17 cellular contexts compared by ENCODE assay signal in the genomic region with DNA sequence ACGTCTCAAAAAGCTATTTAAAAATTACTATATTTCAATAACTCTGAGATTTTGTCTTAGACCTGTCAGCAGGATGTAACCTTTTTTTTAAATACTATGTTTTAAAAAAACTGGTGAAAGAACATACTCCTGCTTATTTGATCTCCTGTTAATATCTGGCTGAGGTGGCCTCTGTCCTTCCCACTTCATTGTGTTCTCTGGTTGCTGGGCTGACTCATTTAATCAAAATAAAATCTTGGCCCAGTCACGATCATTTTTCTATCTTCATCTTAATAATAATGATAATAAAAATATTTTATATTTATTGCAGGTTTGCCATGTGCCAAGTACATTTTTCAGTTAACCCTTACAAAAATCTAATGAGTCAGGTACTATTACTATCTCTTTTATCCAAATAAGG.
DNase-seq lines count a peak whose midpoint lies in the region; ATAC-seq, FAIRE-seq and TF ChIP-seq lines count a peak whose summit lies in the region.
"Had no signal": no experiment of that assay in that cellular context is flagged by ENCODE, and none has a peak within 500 bp of the region (broad histone marks: within the 10 kb centered on the region; RNA-seq: fewer than 3 reads in every experiment).

No MANE protein-coding gene starts in this region.

- H3K4me3 ChIP-seq in LNCaP clone FGC (ENCODE audit: low read depth, low read length) (no peak overlapping the region), PC-3 (ENCODE audit: low read length) (no peak overlapping the region)
- H3K4me3 ChIP-seq: BLaER1, GM23338 had no signal

- intact Hi-C loops in PC-3 (cut with micrococcal nuclease): loop anchor here (5.0 kb wide), 1 partner anchor 69 kb away; no protein-coding TSS in a partner anchor

- H4K20me1 ChIP-seq in PC-3 (ENCODE audit: low read length): no peaks in the 10 kb centered on the region
- H4K20me1 ChIP-seq: BLaER1 had no signal

- FAIRE-seq in colon (lab: Jason Lieb, UNC): peak; percentile 58
- FAIRE-seq: G401.6, GM19239 had no signal

- POLR2A ChIA-PET in PC-3 (lab: Charles Lee; ENCODE audit: unreplicated experiment): no interaction called here

- CTCF ChIA-PET in PC-3 (lab: Charles Lee): no interaction called here

- H3K36me3 ChIP-seq in PC-3 (ENCODE audit: low read depth, low read length): no peaks in the 10 kb centered on the region
- H3K36me3 ChIP-seq: BLaER1 had no signal

- H3K79me2 ChIP-seq in PC-3 (ENCODE audit: low read length): no peaks in the 10 kb centered on the region

- ATAC-seq in PC-3 (peak; percentile 66), GM19463 (IDR thresholded peaks at IDR 0.05; ENCODE audit: unreplicated experiment) (no peak)
- ATAC-seq: CD8-positive, alpha-beta T cell; GM23338; HCT116 had no signal

- peaks cover 3% of the 10 kb centered on the region for H3F3A ChIP-seq in PC-3 (ENCODE audit: low read length, unreplicated experiment)

- H3K9ac ChIP-seq in PC-3 (ENCODE audit: low read length): peak overlapping the region; percentile 83
- H3K9ac ChIP-seq: BLaER1 had no signal

- no peaks in the 10 kb centered on the region for H3K9me3 ChIP-seq in PC-3 (ENCODE audit: low read length)
- H3K9me3 ChIP-seq: BLaER1, Caco-2 had no signal

- no TSS peak for BruUV-seq in PC-3 (replicated peaks; lab: Mats Ljungman, UMichigan)

- TF ChIP-seq CTCF in LNCaP clone FGC (IDR thresholded peaks at IDR 0.05; ENCODE audit: control insufficient read depth, extremely low read depth, insufficient read depth): no peak
- no peak for TF ChIP-seq CTCF in PC-3 (conservative IDR thresholded peaks at IDR 0.05; ENCODE audit: low read depth, low read length)

- DNase-seq in LNCaP clone FGC (ENCODE audit: low read depth): peak; percentile 61
- peak; percentile 71 for DNase-seq in PC-3
- no peak for DNase-seq in NCI-H510A (lab: John Stamatoyannopoulos, UW)
- no peak for DNase-seq in retina
- DNase-seq: Caco-2; CD4-positive, CD25-positive, alpha-beta regulatory T cell; CD8-positive, alpha-beta T cell; DMS153; DND-41; H9 had no signal

- H3K4me1 ChIP-seq in PC-3 (ENCODE audit: insufficient read depth, low read length): peaks cover 17% of the 10 kb centered on the region
- H3K4me1 ChIP-seq: BLaER1, Caco-2 had no signal

- H3K9me2 ChIP-seq in PC-3 (replicated peaks; ENCODE audit: low read length): no peaks in the 10 kb centered on the region

- peak overlapping the region; percentile 100 for H3K27ac ChIP-seq in PC-3 (ENCODE audit: low read length)
- H3K27ac ChIP-seq: BLaER1 had no signal

- no peaks in the 10 kb centered on the region for H3K27me3 ChIP-seq in PC-3 (ENCODE audit: low read length)
- H3K27me3 ChIP-seq: BLaER1 had no signal

- peak overlapping the region; percentile 44; the same call in 1 of the 2 replicates for H3K4me2 ChIP-seq in PC-3 (ENCODE audit: low read length)
- H3K4me2 ChIP-seq: BLaER1, GM23338 had no signal

- no peak overlapping the region for H2AFZ ChIP-seq in PC-3 (ENCODE audit: low read length)
- H2AFZ ChIP-seq: GM23338 had no signal

Comparison
In these comparisons a context has a peak if more than half of its experiments do, and no peak if none do; other contexts are left out.
1. DNase-seq: peak in LNCaP clone FGC (single experiment) and PC-3 (single experiment); none in NCI-H510A (single experiment) and retina (single experiment).